30 cellular contexts compared by ENCODE assay signal in genomic region chr2:53989210-53989862, GRCh38.
"Had no signal": no experiment of that assay in that cellular context is flagged by ENCODE, and none has a peak within 500 bp of the region (broad histone marks: within the 10 kb centered on the region; RNA-seq: fewer than 3 reads in every experiment).

No MANE protein-coding gene starts in this region.

- H3K9me3 ChIP-seq: heart right ventricle, neutrophil, ovary, prostate gland, uterus had no signal

- H3K9me3 Mint-ChIP-seq: activated T-cell treated with anti-CD3 and anti-CD28 coated beads, Interleukin-2, amount 50 U/mL, for 72 hours; stimulated activated naive CD8-positive, alpha-beta T cell treated with anti-CD3 and anti-CD28 coated beads, Interleukin-15, amount 100 ng/mL, for 72 hours; type B pancreatic cell had no signal

- H3K27me3 Mint-ChIP-seq: activated CD4-positive, alpha-beta T cell treated with anti-CD3 and anti-CD28 coated beads for 36 hours; activated naive CD8-positive, alpha-beta T cell; brain; stimulated activated memory B cell treated with anti-CD40 and anti-IgM and Interleukin-4, amounts not matched to agents 10 μg/mL and 1 μg/mL and 100 μg/mL, for 72 hours; stimulated activated naive CD8-positive, alpha-beta T cell treated with anti-CD3 and anti-CD28 coated beads, Interleukin-15, amount 100 ng/mL, for 72 hours; T-helper 17 cell; type B pancreatic cell had no signal

- H3K27me3 ChIP-seq: dorsolateral prefrontal cortex, heart right ventricle, neutrophil, ovary, uterus had no signal

- H3K27ac ChIP-seq: coronary artery, dorsolateral prefrontal cortex, neutrophil, ovary, prostate gland had no signal

- H3K4me3 Mint-ChIP-seq: activated CD4-positive, alpha-beta T cell treated with anti-CD3 and anti-CD28 coated beads for 36 hours; activated naive CD8-positive, alpha-beta T cell; activated T-cell treated with anti-CD3 and anti-CD28 coated beads, Interleukin-2, amount 50 U/mL, for 72 hours; brain; nephron progenitor cell; stimulated activated memory B cell treated with anti-CD40 and anti-IgM and Interleukin-4, amounts not matched to agents 10 μg/mL and 1 μg/mL and 100 μg/mL, for 72 hours; stimulated activated naive CD8-positive, alpha-beta T cell treated with anti-CD3 and anti-CD28 coated beads, Interleukin-15, amount 100 ng/mL, for 72 hours; T-helper 17 cell; type B pancreatic cell had no signal

- DNase-seq: activated CD4-positive, alpha-beta T cell treated with anti-CD3 and anti-CD28 coated beads for 36 hours; activated CD4-positive, CD25-positive, alpha-beta regulatory T cell; activated effector memory CD4-positive, alpha-beta T cell treated with Interleukin-2 at 50 U/mL for 16 hours; activated naive CD4-positive, alpha-beta T cell treated with Interleukin-2 at 50 U/mL for 16 hours; activated T-cell treated with anti-CD3 and anti-CD28 coated beads for 4 hours; activated T-cell treated with anti-CD3 and anti-CD28 coated beads, Interleukin-2, amount 50 U/mL, for 72 hours; aorta; dorsolateral prefrontal cortex; effector memory CD4-positive, alpha-beta T cell; heart right ventricle; left ventricle myocardium superior; mammary epithelial cell; nephron progenitor cell; ovary; stimulated activated CD4-positive, alpha-beta T cell treated with anti-CD3 and anti-CD28 coated beads, Interleukin-1b, Interleukin-23, amount 100 ng/mL, for 48 hours; stimulated activated CD4-positive, alpha-beta T cell treated with anti-CD3 and anti-CD28 coated beads, Interleukin-4, amount 100 ng/mL, for 4 hours; stimulated activated CD8-positive, alpha-beta memory T cell treated with anti-CD3 and anti-CD28 coated beads, Interleukin-4, amount 100 ng/mL, for 48 hours; stimulated activated naive CD8-positive, alpha-beta T cell treated with anti-CD3 and anti-CD28 coated beads, Interleukin-15, amount 100 ng/mL, for 72 hours; substantia nigra; T-helper 17 cell; T1000; uterus had no signal

- H3K4me3 ChIP-seq: coronary artery, dorsolateral prefrontal cortex, heart right ventricle, ovary, prostate gland, smooth muscle cell, uterus had no signal

- H3K36me3 ChIP-seq: heart right ventricle, neutrophil, ovary, prostate gland, uterus had no signal

- H3K4me2 ChIP-seq: smooth muscle cell had no signal

- H3K27ac Mint-ChIP-seq: activated CD4-positive, alpha-beta T cell treated with anti-CD3 and anti-CD28 coated beads for 36 hours; activated naive CD8-positive, alpha-beta T cell; activated T-cell treated with anti-CD3 and anti-CD28 coated beads, Interleukin-2, amount 50 U/mL, for 72 hours; brain; nephron progenitor cell; stimulated activated memory B cell treated with anti-CD40 and anti-IgM and Interleukin-4, amounts not matched to agents 10 μg/mL and 1 μg/mL and 100 μg/mL, for 72 hours; T-helper 17 cell; type B pancreatic cell had no signal

- H3K4me1 ChIP-seq: prostate gland, uterus had no signal

- ATAC-seq: activated CD4-positive, alpha-beta T cell treated with anti-CD3 and anti-CD28 coated beads for 36 hours; activated T-cell treated with anti-CD3 and anti-CD28 coated beads, Interleukin-2, amount 50 U/mL, for 72 hours; heart right ventricle; left ventricle myocardium superior; stimulated activated memory B cell treated with anti-CD40 and anti-IgM and Interleukin-4, amounts not matched to agents 10 μg/mL and 1 μg/mL and 100 μg/mL, for 72 hours; stimulated activated naive CD8-positive, alpha-beta T cell treated with anti-CD3 and anti-CD28 coated beads, Interleukin-15, amount 100 ng/mL, for 72 hours; T-helper 17 cell had no signal
